Comparison of ENCODE assay signal across 27 cellular contexts in genomic region chr3:174436367-174436766, GRCh38.
A peak's percentile ranks its signal among the peaks of the same experiment; 100 is the strongest.
DNase-seq lines count a peak whose midpoint lies in the region; ATAC-seq and TF ChIP-seq lines count a peak whose summit lies in the region.
"Had no signal": no experiment of that assay in that cellular context is flagged by ENCODE, and none has a peak within 500 bp of the region (broad histone marks: within the 10 kb centered on the region; RNA-seq: fewer than 3 reads in every experiment).

No MANE protein-coding gene starts in this region.

- CTCF ChIA-PET in Panc1 (lab: Charles Lee): no interaction called here

- no peak for TF ChIP-seq POLR2A in right lobe of liver (IDR thresholded peaks at IDR 0.05)

- POLR2A ChIA-PET in Panc1 (lab: Charles Lee): no interaction called here

- H3K4me1 Mint-ChIP-seq in natural killer cell: peaks cover 6 to 7% of the 10 kb centered on the region in 2 donors
- H3K4me1 Mint-ChIP-seq in effector memory CD8-positive, alpha-beta T cell (ENCODE audit: low read depth in 2 of 2): no peaks in the 10 kb centered on the region
- H3K4me1 Mint-ChIP-seq: stimulated activated effector memory CD8-positive, alpha-beta T cell treated with anti-CD3 and anti-CD28 coated beads, Interleukin-12 subunit alpha, Interleukin-12 subunit beta, amount 100 ng/mL, for 72 hours had no signal

- H3K4me1 ChIP-seq in Panc1 (ENCODE audit: control insufficient read depth, insufficient read depth, low read length) (peaks cover 18% of the 10 kb centered on the region; the same call in 1 of the 2 replicates), osteoblast (ENCODE audit: insufficient read depth, low read length) (peaks cover 11% of the 10 kb centered on the region), right lobe of liver (peaks cover 0 to 12% (median 3%) of the 10 kb centered on the region in 4 donors)
- H3K4me1 ChIP-seq: testis had no signal

- no peaks in the 10 kb centered on the region for H4K20me1 ChIP-seq in osteoblast (ENCODE audit: insufficient read depth, low read length)

- 0% methylated on average over 1 of the region's 1 CpG for WGBS in right lobe of liver (ENCODE audit: insufficient coverage, low coverage, low lambda C conversion rate, missing lambda C conversion rate)

- no peaks in the 10 kb centered on the region for H3K36me3 Mint-ChIP-seq in natural killer cell
- no peaks in the 10 kb centered on the region for H3K36me3 Mint-ChIP-seq in effector memory CD8-positive, alpha-beta T cell (ENCODE audit: insufficient read depth)
- H3K36me3 Mint-ChIP-seq: activated CD8-positive, alpha-beta memory T cell treated with anti-CD3 and anti-CD28 coated beads, Interleukin-2, amount 10 ng/mL, durations not matched to agents 7 days and 5 days; CD4-positive, CD25-positive, alpha-beta regulatory T cell; IgD-negative memory B cell; stimulated activated effector memory CD8-positive, alpha-beta T cell treated with anti-CD3 and anti-CD28 coated beads, Interleukin-12 subunit alpha, Interleukin-12 subunit beta, amount 100 ng/mL, for 72 hours had no signal

- TF ChIP-seq CTCF in C4-2B (conservative IDR thresholded peaks at IDR 0.05) (no peak), Panc1 (IDR thresholded peaks at IDR 0.05) (no peak), osteoblast (IDR thresholded peaks at IDR 0.05; ENCODE audit: extremely low read depth, low read depth, low read length) (no peak), natural killer cell (IDR thresholded peaks at IDR 0.05) (no peak), right lobe of liver (IDR thresholded peaks at IDR 0.05) (no peak)

- ATAC-seq in Panc1 (no peak), natural killer cell (no peak), right lobe of liver (no peak)
- ATAC-seq in effector memory CD8-positive, alpha-beta T cell (replicated peaks): no peak
- ATAC-seq: activated CD8-positive, alpha-beta memory T cell treated with anti-CD3 and anti-CD28 coated beads, Interleukin-2, amount 10 ng/mL, durations not matched to agents 7 days and 5 days; stimulated activated effector memory CD8-positive, alpha-beta T cell treated with anti-CD3 and anti-CD28 coated beads, Interleukin-12 subunit alpha, Interleukin-12 subunit beta, amount 100 ng/mL, for 72 hours had no signal

- H3K27me3 Mint-ChIP-seq in natural killer cell (ENCODE audit: low read depth in 2 of 2): peaks cover 5 to 10% of the 10 kb centered on the region in 2 donors
- peaks cover 11 to 13% of the 10 kb centered on the region in 2 donors for H3K27me3 Mint-ChIP-seq in effector memory CD8-positive, alpha-beta T cell

- peaks cover 2 to 10% of the 10 kb centered on the region in 2 donors for H3K9me3 Mint-ChIP-seq in natural killer cell
- peaks cover 6 to 7% of the 10 kb centered on the region in 2 donors for H3K9me3 Mint-ChIP-seq in effector memory CD8-positive, alpha-beta T cell
- H3K9me3 Mint-ChIP-seq: activated naive CD4-positive, alpha-beta T cell treated with anti-CD3 and anti-CD28 coated beads, Interleukin-2, amount 50 U/mL, for 24 hours; activated T-helper 1 cell treated with anti-CD3 and anti-CD28 coated beads, Interleukin-12 subunit alpha, Interleukin-12 subunit beta, Interleukin-2, Interleukin-4 antibody, amounts not matched to agents 30 ng/mL and 10 ng/mL and 1 ng/mL, durations not matched to agents 14 hours and 24 hours and 36 hours; HFFc6 had no signal

- no peak overlapping the region for H3K4me2 ChIP-seq in osteoblast (ENCODE audit: insufficient read depth, low read length)

- H3K27me3 ChIP-seq in Panc1 (ENCODE audit: control insufficient read depth, insufficient read depth, low read length) (no peaks in the 10 kb centered on the region), osteoblast (ENCODE audit: insufficient read depth, low read length) (no peaks in the 10 kb centered on the region), right lobe of liver (no peaks in the 10 kb centered on the region)
- H3K27me3 ChIP-seq: esophagus squamous epithelium, testis had no signal

- in situ Hi-C loops in KBM-7 (cut with MboI; ENCODE audit: low pct_unique_long_range_greater_than_20kb, low sequenced_read_pairs) (no loop called here), Panc1 (cut with HindIII; ENCODE audit: low pct_unique_long_range_greater_than_20kb, low sequenced_read_pairs) (no loop called here)

- intact Hi-C loops in Panc1 (cut with micrococcal nuclease; ENCODE audit: unreplicated experiment): no loop called here
- intact Hi-C loops in natural killer cell (cut with micrococcal nuclease): no loop called here
- intact Hi-C loops in right lobe of liver (cut with DNase I): no loop called here

- H3K27ac ChIP-seq in C4-2B (peak overlapping the region; percentile 44; the same call in 1 of the 2 replicates), Panc1 (ENCODE audit: low read length) (peak overlapping the region; percentile 65; the same call in 1 of the 2 replicates), osteoblast (ENCODE audit: low read depth, low read length) (no peak overlapping the region), right lobe of liver (no peak overlapping the region)
- H3K27ac ChIP-seq: esophagus squamous epithelium, neutrophil, testis had no signal

- H2AFZ ChIP-seq in osteoblast (ENCODE audit: low read length): peak overlapping the region; percentile 55

- no TSS peak for BruUV-seq in Panc1 (replicated peaks; lab: Mats Ljungman, UMichigan)

- H3K4me3 ChIP-seq in Panc1 (ENCODE audit: low read depth in 2 of 2, low read length in 2 of 2): no peak overlapping the region
- no peak overlapping the region for H3K4me3 ChIP-seq in osteoblast (ENCODE audit: insufficient read depth, low read length)
- no peak overlapping the region for H3K4me3 ChIP-seq in right lobe of liver
- H3K4me3 ChIP-seq: esophagus squamous epithelium, testis had no signal

- H3K36me3 ChIP-seq in Panc1 (ENCODE audit: control insufficient read depth, insufficient read depth, low read length) (no peaks in the 10 kb centered on the region), osteoblast (ENCODE audit: insufficient read depth, low read length) (no peaks in the 10 kb centered on the region), right lobe of liver (no peaks in the 10 kb centered on the region)
- H3K36me3 ChIP-seq: esophagus squamous epithelium, neutrophil had no signal

- DNase-seq in KBM-7 (peak; percentile 37), Panc1 (ENCODE audit: low read depth, low spot score) (no peak), osteoblast (ENCODE audit: insufficient read length, low spot score, missing footprints) (no peak), natural killer cell (no peak), right lobe of liver (no peak), AG20443 (ENCODE audit: low spot score) (no peak)
- DNase-seq in effector memory CD8-positive, alpha-beta T cell: no peak
- DNase-seq: activated CD4-positive, alpha-beta T cell treated with anti-CD3 and anti-CD28 coated beads for 48 hours; activated CD8-positive, alpha-beta memory T cell treated with anti-CD3 and anti-CD28 coated beads, Interleukin-2, amount 10 ng/mL, durations not matched to agents 7 days and 5 days; aorta; CD4-positive, CD25-positive, alpha-beta regulatory T cell; DMS 273 treated with DMSO at 0.1 percent for 48 hours; effector CD4-positive, alpha-beta T cell; esophagus squamous epithelium; head of caudate nucleus; HFFc6; NCI-H1092 treated with DMSO at 0.1 percent for 48 hours; NCI-H2081 treated with DMSO at 0.1 percent for 48 hours; NCI-H446 treated with DMSO at 0.1 percent for 48 hours; NK-92 treated with Interleukin-12 subunit alpha and Interleukin-12 subunit beta, amount 100 ng/mL, for 24 hours; testis had no signal

- no peaks in the 10 kb centered on the region for H3K79me2 ChIP-seq in osteoblast (ENCODE audit: insufficient read depth, low read length)

- no peak overlapping the region for H3K27ac Mint-ChIP-seq in natural killer cell
- H3K27ac Mint-ChIP-seq in effector memory CD8-positive, alpha-beta T cell: no peak overlapping the region
- H3K27ac Mint-ChIP-seq: activated CD8-positive, alpha-beta memory T cell treated with anti-CD3 and anti-CD28 coated beads, Interleukin-2, amount 10 ng/mL, durations not matched to agents 7 days and 5 days; activated naive CD4-positive, alpha-beta T cell treated with anti-CD3 and anti-CD28 coated beads, Interleukin-2, amount 50 U/mL, for 24 hours; activated T-helper 1 cell treated with anti-CD3 and anti-CD28 coated beads, Interleukin-12 subunit alpha, Interleukin-12 subunit beta, Interleukin-2, Interleukin-4 antibody, amounts not matched to agents 30 ng/mL and 10 ng/mL and 1 ng/mL, durations not matched to agents 14 hours and 24 hours and 36 hours; CD4-positive, CD25-positive, alpha-beta regulatory T cell; HFFc6; IgD-negative memory B cell; stimulated activated effector memory CD8-positive, alpha-beta T cell treated with anti-CD3 and anti-CD28 coated beads, Interleukin-12 subunit alpha, Interleukin-12 subunit beta, amount 100 ng/mL, for 72 hours had no signal

- no peak overlapping the region for H3K4me3 Mint-ChIP-seq in natural killer cell
- H3K4me3 Mint-ChIP-seq in effector memory CD8-positive, alpha-beta T cell: no peak overlapping the region
- H3K4me3 Mint-ChIP-seq: activated CD8-positive, alpha-beta memory T cell treated with anti-CD3 and anti-CD28 coated beads, Interleukin-2, amount 10 ng/mL, durations not matched to agents 7 days and 5 days; activated naive CD4-positive, alpha-beta T cell treated with anti-CD3 and anti-CD28 coated beads, Interleukin-2, amount 50 U/mL, for 24 hours; activated T-helper 1 cell treated with anti-CD3 and anti-CD28 coated beads, Interleukin-12 subunit alpha, Interleukin-12 subunit beta, Interleukin-2, Interleukin-4 antibody, amounts not matched to agents 30 ng/mL and 10 ng/mL and 1 ng/mL, durations not matched to agents 14 hours and 24 hours and 36 hours; CD4-positive, CD25-positive, alpha-beta regulatory T cell; HFFc6; IgD-negative memory B cell; stimulated activated effector memory CD8-positive, alpha-beta T cell treated with anti-CD3 and anti-CD28 coated beads, Interleukin-12 subunit alpha, Interleukin-12 subunit beta, amount 100 ng/mL, for 72 hours had no signal

- H3K9me3 ChIP-seq in Panc1 (ENCODE audit: control insufficient read depth, insufficient read depth, low read depth, low read length) (peaks cover 3% of the 10 kb centered on the region; the same call in 1 of the 2 replicates), osteoblast (ENCODE audit: low read depth, low read length) (no peaks in the 10 kb centered on the region), right lobe of liver (no peaks in the 10 kb centered on the region)
- H3K9me3 ChIP-seq: neutrophil, testis had no signal

Comparison
In these comparisons a context has a peak if more than half of its experiments do, and no peak if none do; other contexts are left out.
1. H3K27ac ChIP-seq: peak in C4-2B (single experiment) and Panc1 (single experiment); none in osteoblast (single experiment) and right lobe of liver (0 of 3).